ENCODE assay signal across 1 cellular context in the genomic region with DNA sequence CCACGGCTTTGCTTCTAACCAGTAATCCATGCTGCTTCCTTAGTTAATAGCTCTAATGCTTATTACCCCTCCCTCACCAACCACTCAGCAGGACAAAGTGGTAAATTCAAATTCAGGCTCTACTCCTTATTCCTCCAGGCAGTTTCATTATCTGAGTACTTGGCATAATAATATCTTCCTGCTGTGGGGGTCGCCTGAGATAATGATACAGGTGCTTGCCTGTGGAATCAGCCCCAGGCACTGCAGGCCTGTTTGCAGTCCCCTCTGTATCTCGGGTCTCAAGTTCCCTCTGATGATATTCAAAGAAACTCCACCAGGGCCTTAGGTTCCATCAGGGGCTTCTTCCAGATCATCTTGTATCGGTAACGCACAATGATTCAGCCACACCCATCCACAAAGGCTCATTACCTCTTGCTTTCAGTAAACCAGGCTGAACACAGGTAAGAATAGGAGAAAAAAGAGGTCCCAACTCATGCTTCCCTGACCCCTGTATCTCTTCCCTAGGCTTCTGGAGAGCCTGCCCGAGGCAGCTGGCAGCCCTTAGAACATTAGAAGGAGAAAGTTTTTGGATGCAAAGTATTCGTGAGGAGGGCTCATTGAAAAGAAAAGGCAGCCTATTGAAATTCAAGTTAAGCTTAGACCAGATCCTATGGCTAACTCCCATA.
TF ChIP-seq lines count a peak whose summit lies in the region.

No MANE protein-coding gene starts in this region.

TF ChIP-seq in WTC11, 78 proteins besides CTCF, POLR2A, EP300 and RAD21 (continued from another document):
- TF ChIP-seq, protein P1, sequence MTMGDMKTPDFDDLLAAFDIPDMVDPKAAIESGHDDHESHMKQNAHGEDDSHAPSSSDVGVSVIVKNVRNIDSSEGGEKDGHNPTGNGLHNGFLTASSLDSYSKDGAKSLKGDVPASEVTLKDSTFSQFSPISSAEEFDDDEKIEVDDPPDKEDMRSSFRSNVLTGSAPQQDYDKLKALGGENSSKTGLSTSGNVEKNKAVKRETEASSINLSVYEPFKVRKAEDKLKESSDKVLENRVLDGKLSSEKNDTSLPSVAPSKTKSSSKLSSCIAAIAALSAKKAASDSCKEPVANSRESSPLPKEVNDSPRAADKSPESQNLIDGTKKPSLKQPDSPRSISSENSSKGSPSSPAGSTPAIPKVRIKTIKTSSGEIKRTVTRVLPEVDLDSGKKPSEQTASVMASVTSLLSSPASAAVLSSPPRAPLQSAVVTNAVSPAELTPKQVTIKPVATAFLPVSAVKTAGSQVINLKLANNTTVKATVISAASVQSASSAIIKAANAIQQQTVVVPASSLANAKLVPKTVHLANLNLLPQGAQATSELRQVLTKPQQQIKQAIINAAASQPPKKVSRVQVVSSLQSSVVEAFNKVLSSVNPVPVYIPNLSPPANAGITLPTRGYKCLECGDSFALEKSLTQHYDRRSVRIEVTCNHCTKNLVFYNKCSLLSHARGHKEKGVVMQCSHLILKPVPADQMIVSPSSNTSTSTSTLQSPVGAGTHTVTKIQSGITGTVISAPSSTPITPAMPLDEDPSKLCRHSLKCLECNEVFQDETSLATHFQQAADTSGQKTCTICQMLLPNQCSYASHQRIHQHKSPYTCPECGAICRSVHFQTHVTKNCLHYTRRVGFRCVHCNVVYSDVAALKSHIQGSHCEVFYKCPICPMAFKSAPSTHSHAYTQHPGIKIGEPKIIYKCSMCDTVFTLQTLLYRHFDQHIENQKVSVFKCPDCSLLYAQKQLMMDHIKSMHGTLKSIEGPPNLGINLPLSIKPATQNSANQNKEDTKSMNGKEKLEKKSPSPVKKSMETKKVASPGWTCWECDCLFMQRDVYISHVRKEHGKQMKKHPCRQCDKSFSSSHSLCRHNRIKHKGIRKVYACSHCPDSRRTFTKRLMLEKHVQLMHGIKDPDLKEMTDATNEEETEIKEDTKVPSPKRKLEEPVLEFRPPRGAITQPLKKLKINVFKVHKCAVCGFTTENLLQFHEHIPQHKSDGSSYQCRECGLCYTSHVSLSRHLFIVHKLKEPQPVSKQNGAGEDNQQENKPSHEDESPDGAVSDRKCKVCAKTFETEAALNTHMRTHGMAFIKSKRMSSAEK (CRISPR knock-in tag; IDR thresholded peaks at IDR 0.05; ENCODE audit: borderline replicate concordance), result no peak
- TF ChIP-seq, protein P2, sequence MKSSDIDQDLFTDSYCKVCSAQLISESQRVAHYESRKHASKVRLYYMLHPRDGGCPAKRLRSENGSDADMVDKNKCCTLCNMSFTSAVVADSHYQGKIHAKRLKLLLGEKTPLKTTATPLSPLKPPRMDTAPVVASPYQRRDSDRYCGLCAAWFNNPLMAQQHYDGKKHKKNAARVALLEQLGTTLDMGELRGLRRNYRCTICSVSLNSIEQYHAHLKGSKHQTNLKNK (CRISPR knock-in tag; IDR thresholded peaks at IDR 0.05), result peak; percentile 95
- TF ChIP-seq ETV6 (CRISPR knock-in tag; IDR thresholded peaks at IDR 0.05) (peak; percentile 46; the same call in 1 of the 2 replicates), FOXK1 (CRISPR knock-in tag; IDR thresholded peaks at IDR 0.05) (no peak), ZNF423 (CRISPR knock-in tag; IDR thresholded peaks at IDR 0.05) (0 out of 2 replicates have a peak, but pooled peaks have one; percentile 20), TEAD1 (CRISPR knock-in tag; IDR thresholded peaks at IDR 0.05) (peak; percentile 78; the same call in 1 of the 2 replicates)
- TF ChIP-seq, protein P3, sequence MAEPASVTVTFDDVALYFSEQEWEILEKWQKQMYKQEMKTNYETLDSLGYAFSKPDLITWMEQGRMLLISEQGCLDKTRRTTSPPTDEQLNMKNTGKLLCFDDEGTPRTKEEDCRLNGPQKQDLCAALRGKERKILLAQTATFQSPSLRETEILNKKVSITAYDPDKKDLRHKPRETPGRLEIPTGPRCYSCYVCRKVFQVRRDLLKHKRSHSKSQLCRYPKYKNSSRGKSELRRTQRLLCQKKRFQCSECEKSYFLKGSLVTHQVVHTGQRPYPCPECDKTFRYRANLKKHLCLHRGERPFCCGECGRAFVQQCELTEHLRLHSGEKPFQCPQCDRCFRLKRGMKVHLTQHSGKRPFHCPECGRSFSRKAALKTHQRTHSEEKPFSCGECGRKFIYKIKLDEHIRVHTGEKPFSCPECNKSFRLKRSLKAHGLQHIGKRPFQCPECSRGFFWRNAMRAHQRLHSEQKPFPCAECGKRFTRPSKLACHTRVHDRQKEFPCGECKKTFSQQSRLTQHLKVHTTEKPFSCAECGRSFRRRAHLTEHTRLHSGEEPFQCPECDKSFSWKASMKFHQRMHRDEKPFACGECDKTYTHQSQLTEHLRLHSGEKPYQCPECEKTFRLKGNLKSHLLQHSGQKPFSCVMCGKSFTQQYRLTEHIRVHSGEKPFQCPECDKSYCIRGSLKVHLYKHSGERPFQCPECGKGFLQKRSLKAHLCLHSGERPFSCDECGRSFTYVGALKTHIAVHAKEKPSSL (CRISPR knock-in tag; conservative IDR thresholded peaks at IDR 0.05), result no peak
- TF ChIP-seq, protein P4, sequence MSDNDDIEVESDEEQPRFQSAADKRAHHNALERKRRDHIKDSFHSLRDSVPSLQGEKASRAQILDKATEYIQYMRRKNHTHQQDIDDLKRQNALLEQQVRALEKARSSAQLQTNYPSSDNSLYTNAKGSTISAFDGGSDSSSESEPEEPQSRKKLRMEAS (CRISPR knock-in tag; IDR thresholded peaks at IDR 0.05), result 0 out of 2 replicates have a peak, but pooled peaks have one; percentile 28
- TF ChIP-seq, protein P5, sequence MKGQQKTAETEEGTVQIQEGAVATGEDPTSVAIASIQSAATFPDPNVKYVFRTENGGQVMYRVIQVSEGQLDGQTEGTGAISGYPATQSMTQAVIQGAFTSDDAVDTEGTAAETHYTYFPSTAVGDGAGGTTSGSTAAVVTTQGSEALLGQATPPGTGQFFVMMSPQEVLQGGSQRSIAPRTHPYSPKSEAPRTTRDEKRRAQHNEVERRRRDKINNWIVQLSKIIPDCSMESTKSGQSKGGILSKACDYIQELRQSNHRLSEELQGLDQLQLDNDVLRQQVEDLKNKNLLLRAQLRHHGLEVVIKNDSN (CRISPR knock-in tag; IDR thresholded peaks at IDR 0.05), result no peak
- TF ChIP-seq, protein P6, sequence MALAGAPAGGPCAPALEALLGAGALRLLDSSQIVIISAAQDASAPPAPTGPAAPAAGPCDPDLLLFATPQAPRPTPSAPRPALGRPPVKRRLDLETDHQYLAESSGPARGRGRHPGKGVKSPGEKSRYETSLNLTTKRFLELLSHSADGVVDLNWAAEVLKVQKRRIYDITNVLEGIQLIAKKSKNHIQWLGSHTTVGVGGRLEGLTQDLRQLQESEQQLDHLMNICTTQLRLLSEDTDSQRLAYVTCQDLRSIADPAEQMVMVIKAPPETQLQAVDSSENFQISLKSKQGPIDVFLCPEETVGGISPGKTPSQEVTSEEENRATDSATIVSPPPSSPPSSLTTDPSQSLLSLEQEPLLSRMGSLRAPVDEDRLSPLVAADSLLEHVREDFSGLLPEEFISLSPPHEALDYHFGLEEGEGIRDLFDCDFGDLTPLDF (CRISPR knock-in tag; IDR thresholded peaks at IDR 0.05), result 0 out of 2 replicates have a peak, but pooled peaks have one; percentile 33
